ENCODE assay signal across 8 cellular contexts in the genomic region with DNA sequence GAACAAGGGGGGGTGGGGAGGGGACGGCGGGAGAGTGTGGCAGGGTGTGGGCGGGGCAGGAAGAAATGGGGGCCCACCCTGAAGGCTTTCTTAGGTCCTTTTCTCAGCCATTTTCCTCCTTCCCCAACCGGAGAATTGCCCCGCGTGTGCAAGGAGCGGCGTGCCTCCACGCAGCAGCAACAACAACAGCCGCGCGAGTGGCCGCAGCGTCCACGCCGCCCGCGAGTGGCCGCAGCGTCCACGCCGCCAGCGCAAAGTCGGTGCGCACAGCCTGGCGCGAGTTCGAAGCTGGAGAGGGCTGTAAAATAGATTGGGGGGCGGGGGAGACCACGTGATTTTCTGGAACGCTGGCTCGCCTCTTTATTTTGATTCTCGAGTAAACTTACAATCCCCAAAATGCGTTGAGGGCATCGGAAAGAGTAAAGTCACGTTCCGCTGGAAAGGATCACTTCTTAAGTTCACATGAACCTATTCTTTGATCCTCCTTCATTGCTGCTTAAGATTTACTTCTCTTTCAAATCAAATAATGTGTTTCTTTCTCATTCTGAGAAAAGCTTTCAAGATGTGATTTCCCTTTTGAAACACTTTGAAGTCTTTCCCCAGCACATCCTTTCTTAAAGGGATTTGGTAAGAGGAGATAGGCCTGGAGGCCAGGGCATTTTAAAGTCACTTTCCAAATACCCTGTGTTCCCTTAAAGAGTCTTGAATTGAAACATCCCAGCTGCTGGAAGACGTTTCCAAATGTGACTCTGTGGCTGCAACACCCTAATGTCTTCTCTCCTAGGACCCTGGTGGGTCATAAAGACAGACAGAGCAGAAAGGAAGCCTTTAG.
DNase-seq lines count a peak whose midpoint lies in the region; ATAC-seq, FAIRE-seq and TF ChIP-seq lines count a peak whose summit lies in the region.

No MANE protein-coding gene starts in this region.

- no peak overlapping the region for H3K27ac ChIP-seq in endothelial cell of umbilical vein (ENCODE audit: insufficient read depth, low read depth, low read length)
- H3K27ac ChIP-seq in neuronal stem cell (replicated peaks; ENCODE audit: low read length), result peak overlapping the region; percentile 24
- peak overlapping the region; percentile 67 to 81 (median 77) for H3K27ac ChIP-seq in upper lobe of left lung

- H3K27me3 ChIP-seq in endothelial cell of umbilical vein (ENCODE audit: control insufficient read depth in 2 of 2, insufficient read depth in 2 of 2, low read length in 2 of 2), result no peaks in the 10 kb centered on the region
- H3K27me3 ChIP-seq in neuronal stem cell (ENCODE audit: control insufficient read depth in 3 of 3, insufficient read depth in 3 of 3, low read depth in 1 of 3, low read length in 3 of 3), result no peaks in the 10 kb centered on the region
- no peaks in the 10 kb centered on the region for H3K27me3 ChIP-seq in upper lobe of left lung

- POLR2A ChIA-PET in endothelial cell of umbilical vein (lab: Charles Lee), result no interaction called here

- peak overlapping the region; percentile 96 for H2BK120ac ChIP-seq in neuronal stem cell (ENCODE audit: low read depth, low read length)

- no peak for TF ChIP-seq EP300 in upper lobe of left lung (IDR thresholded peaks at IDR 0.05)

- peak overlapping the region; percentile 97 for H3K14ac ChIP-seq in neuronal stem cell (ENCODE audit: low read length)

- H3K79me1 ChIP-seq in neuronal stem cell (ENCODE audit: low read depth, low read length), result no peaks in the 10 kb centered on the region

- H3K4me3 ChIP-seq in endothelial cell of umbilical vein (replicated peaks in 1 of 3; ENCODE audit: insufficient read depth in 1 of 3, low read depth in 1 of 3, low read length in 3 of 3) (peak overlapping the region; percentile 10 to 52 (median 13)), neuronal stem cell (ENCODE audit: low read length in 2 of 2) (no peak overlapping the region), upper lobe of left lung (peak overlapping the region in 3 of 4 donors; percentile 35 to 46 (median 44))

- H4K8ac ChIP-seq in neuronal stem cell (ENCODE audit: low read depth, low read length), result peak overlapping the region; percentile 100

- BruUV-seq in endothelial cell of umbilical vein (replicated peaks; lab: Mats Ljungman, UMichigan), result no TSS peak

- TF ChIP-seq CTCF in endothelial cell of umbilical vein (IDR thresholded peaks at IDR 0.05; ENCODE audit: extremely low read depth in 1 of 2, insufficient read depth in 1 of 2, low read depth in 1 of 2, low read length in 2 of 2) (no peak), upper lobe of left lung (IDR thresholded peaks at IDR 0.05) (no peak)

- WGBS in neuronal stem cell (ENCODE audit: extremely low coverage in 2 of 2, insufficient read length in 2 of 2, insufficient replicate concordance in 1 of 2), 2 donors, result no CpG with 5 or more reads among the region's 38 CpGs
- 11 to 13% methylated on average over 26 to 38 of the region's 38 CpGs for WGBS in upper lobe of left lung, 2 donors

- no peak overlapping the region for H2AK5ac ChIP-seq in neuronal stem cell (ENCODE audit: low read depth, low read length)

- CTCF ChIA-PET in endothelial cell of umbilical vein (lab: Charles Lee), result interaction anchor here (1.2 to 1.6 kb wide), 3 partner anchors 18 to 81 kb away, joined by 3 to 4 read pairs (median 3); no protein-coding TSS in a partner anchor

- H4K20me1 ChIP-seq in endothelial cell of umbilical vein (replicated peaks; ENCODE audit: control insufficient read depth, extremely low read depth, insufficient read depth, low read length), result no peaks in the 10 kb centered on the region

- dilution Hi-C loops in endothelial cell of umbilical vein (cut with MboI; ENCODE audit: extremely low pct_ligation_motif_present, low sequenced_read_pairs), result no loop called here

- no peak overlapping the region for H3K23ac ChIP-seq in neuronal stem cell (ENCODE audit: low read depth, low read length, poor library complexity)

- H2AFZ ChIP-seq in endothelial cell of umbilical vein (ENCODE audit: low read depth, low read length) (peak overlapping the region; percentile 68), neuronal stem cell (ENCODE audit: low read length) (peak overlapping the region; percentile 77)

- H3K36me3 ChIP-seq in endothelial cell of umbilical vein (ENCODE audit: control insufficient read depth in 2 of 2, extremely low read depth in 1 of 2, insufficient read depth in 2 of 2, low read length in 2 of 2), result no peaks in the 10 kb centered on the region
- no peaks in the 10 kb centered on the region for H3K36me3 ChIP-seq in neuronal stem cell (replicated peaks in 1 of 2; ENCODE audit: control insufficient read depth in 2 of 2, insufficient read depth in 2 of 2, low read length in 2 of 2)
- no peaks in the 10 kb centered on the region for H3K36me3 ChIP-seq in upper lobe of left lung

- H2BK12ac ChIP-seq in neuronal stem cell (ENCODE audit: low read length), result peak overlapping the region; percentile 99

- H3K4ac ChIP-seq in neuronal stem cell (ENCODE audit: low read length), result no peak overlapping the region

- no peak overlapping the region for H2BK5ac ChIP-seq in neuronal stem cell (ENCODE audit: low read length)

- DNase-seq in GM12892 (ENCODE audit: insufficient read length), result no peak
- DNase-seq in endothelial cell of umbilical vein (ENCODE audit: low read depth, low spot score), result peak; percentile 22
- DNase-seq in neuronal stem cell (ENCODE audit: low spot score), result no peak
- peak in 1 of 2 donors; percentile 81 for DNase-seq in upper lobe of left lung
- DNase-seq in globus pallidus (ENCODE audit: low spot score), result no peak

- ATAC-seq in upper lobe of left lung (ENCODE audit: low FRiP score in 2 of 2) (peak in 1 of 2 donors; percentile 55), HG02885 (IDR thresholded peaks at IDR 0.05; ENCODE audit: poor library complexity, unreplicated experiment) (no peak), HG03460 (IDR thresholded peaks at IDR 0.05; ENCODE audit: unreplicated experiment) (no peak)

- H3K9me1 ChIP-seq in endothelial cell of umbilical vein (replicated peaks; ENCODE audit: control insufficient read depth, extremely low read depth, insufficient read depth, low read length), result no peaks in the 10 kb centered on the region

- peak overlapping the region; percentile 99 for H3K18ac ChIP-seq in neuronal stem cell (ENCODE audit: low read length)

- H3K9ac ChIP-seq in endothelial cell of umbilical vein (replicated peaks; ENCODE audit: extremely low read depth, insufficient read depth, low read length), result no peak overlapping the region
- H3K9ac ChIP-seq in neuronal stem cell (ENCODE audit: low read depth, low read length, poor library complexity), result peak overlapping the region; percentile 70

- H3K9me3 ChIP-seq in endothelial cell of umbilical vein (replicated peaks; ENCODE audit: control insufficient read depth, insufficient read depth, low read length), result no peaks in the 10 kb centered on the region
- H3K9me3 ChIP-seq in neuronal stem cell (replicated peaks in 1 of 2; ENCODE audit: control insufficient read depth in 2 of 2, insufficient read depth in 1 of 2, low read depth in 1 of 2, low read length in 2 of 2), result no peaks in the 10 kb centered on the region
- no peaks in the 10 kb centered on the region for H3K9me3 ChIP-seq in upper lobe of left lung

- H3K4me2 ChIP-seq in endothelial cell of umbilical vein (ENCODE audit: insufficient read depth, low read length), result peak overlapping the region; percentile 47
- H3K4me2 ChIP-seq in neuronal stem cell (ENCODE audit: insufficient read depth, low read length, poor library complexity, severe bottlenecking), result peak overlapping the region; percentile 62

- H2BK15ac ChIP-seq in neuronal stem cell (ENCODE audit: low read length), result peak overlapping the region; percentile 96

- no peaks in the 10 kb centered on the region for H3K79me2 ChIP-seq in endothelial cell of umbilical vein (ENCODE audit: control insufficient read depth, insufficient read depth, low read length)

- no peak for TF ChIP-seq POLR2A in GM12892 (IDR thresholded peaks at IDR 0.05; ENCODE audit: low read depth, low read length)
- no peak for TF ChIP-seq POLR2A in endothelial cell of umbilical vein (IDR thresholded peaks at IDR 0.05; ENCODE audit: low read depth, low read length)
- TF ChIP-seq POLR2A in upper lobe of left lung (IDR thresholded peaks at IDR 0.05), result no peak

- H3K4me1 ChIP-seq in endothelial cell of umbilical vein (ENCODE audit: control insufficient read depth, extremely low read depth, insufficient read depth, low read length) (peaks cover 5% of the 10 kb centered on the region), neuronal stem cell (ENCODE audit: control insufficient read depth in 2 of 2, insufficient read depth in 1 of 2, low read depth in 1 of 2, low read length in 2 of 2) (peaks cover 8 to 11% of the 10 kb centered on the region in 2 donors), upper lobe of left lung (peaks cover 25 to 40% (median 30%) of the 10 kb centered on the region in 4 donors)

- intact Hi-C loops in endothelial cell of umbilical vein (cut with micrococcal nuclease), result loop anchor here (5.0 kb wide), 1 partner anchor 38 kb away; no protein-coding TSS in a partner anchor

- FAIRE-seq in GM12892 (lab: Jason Lieb, UNC) (peak; percentile 73), TTC549 (lab: Jason Lieb, UNC) (peak; percentile 91), endothelial cell of umbilical vein (lab: Jason Lieb, UNC) (peak; percentile 48)

- H4K91ac ChIP-seq in neuronal stem cell (ENCODE audit: low read depth, low read length, poor library complexity), result no peak overlapping the region

TF ChIP-seq in endothelial cell of umbilical vein, 7 proteins besides CTCF, POLR2A, EP300 and RAD21:
- TF ChIP-seq EZH2 (IDR thresholded peaks at IDR 0.05; ENCODE audit: borderline replicate concordance, low read depth, low read length, severe bottlenecking), result no peak

Comparison
In these comparisons a context has a peak if more than half of its experiments do, and no peak if none do; other contexts are left out.
1. H3K4me3 ChIP-seq: peak in endothelial cell of umbilical vein (3 of 3) and upper lobe of left lung (3 of 4); none in neuronal stem cell (0 of 2).